In genomic region chr2:48856657-48857056, GRCh38 we compare ENCODE assay signal across 31 cellular contexts.
"Had no signal": no experiment of that assay in that cellular context is flagged by ENCODE, and none has a peak within 500 bp of the region (broad histone marks: within the 10 kb centered on the region; RNA-seq: fewer than 3 reads in every experiment).

No MANE protein-coding gene starts in this region.

- ATAC-seq: activated CD4-positive, CD25-positive, alpha-beta regulatory T cell treated with anti-CD3 and anti-CD28 coated beads, Interleukin-2, amount 50 U/mL, for 24 hours; activated CD8-positive, alpha-beta T cell treated with anti-CD3 and anti-CD28 coated beads for 36 hours; activated T-cell treated with anti-CD3 and anti-CD28 coated beads, Interleukin-2, amount 50 U/mL, for 4 hours; activated T-helper 17 cell treated with anti-CD3 and anti-CD28 coated beads, Interleukin-2, amount 50 U/mL, for 72 hours; body of pancreas; foreskin keratinocyte; gastrocnemius medialis; heart left ventricle; T-helper 17 cell had no signal

- H3K27me3 ChIP-seq: body of pancreas, colonic mucosa, foreskin keratinocyte, gastrocnemius medialis had no signal

- H3K27me3 Mint-ChIP-seq: T-helper 17 cell had no signal

- H3K9me3 ChIP-seq: body of pancreas, colonic mucosa, gastrocnemius medialis, heart left ventricle had no signal

- H3K27ac Mint-ChIP-seq: activated B cell treated with CpG ODN at 0.5 μM for 24 hours; activated CD8-positive, alpha-beta T cell treated with anti-CD3 and anti-CD28 coated beads for 36 hours; activated naive CD8-positive, alpha-beta T cell; activated T-helper 17 cell treated with anti-CD3 and anti-CD28 coated beads, Interleukin-2, amount 50 U/mL, for 72 hours; endodermal cell; T-helper 17 cell; T-helper 2 cell treated with Interferon-gamma antibody and Interleukin-4, amounts not matched to agents 5 μg/mL and 100 μg/mL, for 36 hours had no signal

- H3K36me3 Mint-ChIP-seq: activated naive CD8-positive, alpha-beta T cell had no signal

- H3K4me1 ChIP-seq: body of pancreas, colonic mucosa, gastrocnemius medialis, heart left ventricle had no signal

- H3K4me3 Mint-ChIP-seq: activated B cell treated with CpG ODN at 0.5 μM for 24 hours; activated CD8-positive, alpha-beta T cell treated with anti-CD3 and anti-CD28 coated beads for 36 hours; activated naive CD8-positive, alpha-beta T cell; activated T-cell treated with anti-CD3 and anti-CD28 coated beads, Interleukin-2, amount 50 U/mL, for 4 hours; activated T-helper 17 cell treated with anti-CD3 and anti-CD28 coated beads, Interleukin-2, amount 50 U/mL, for 72 hours; endodermal cell; T-helper 17 cell; T-helper 2 cell treated with Interferon-gamma antibody and Interleukin-4, amounts not matched to agents 5 μg/mL and 100 μg/mL, for 36 hours had no signal

- H3K9me3 Mint-ChIP-seq: activated B cell treated with CpG ODN at 0.5 μM for 24 hours; activated CD8-positive, alpha-beta T cell treated with anti-CD3 and anti-CD28 coated beads for 36 hours; endodermal cell; T-helper 2 cell treated with Interferon-gamma antibody and Interleukin-4, amounts not matched to agents 5 μg/mL and 100 μg/mL, for 36 hours had no signal

- H3K27ac ChIP-seq: body of pancreas, colonic mucosa, foreskin keratinocyte, gastrocnemius medialis, heart left ventricle, WERI-Rb-1 had no signal

- H3K36me3 ChIP-seq: colonic mucosa, gastrocnemius medialis, heart left ventricle, WERI-Rb-1 had no signal

- DNase-seq: activated B cell treated with CpG ODN at 0.5 μM for 24 hours; activated CD4-positive, alpha-beta T cell treated with anti-CD3 and anti-CD28 coated beads for 48 hours; activated CD4-positive, alpha-beta T cell treated with anti-CD3 and anti-CD28 coated beads, Interleukin-2, amount 50 U/mL, for 1 hour; activated CD4-positive, alpha-beta T cell treated with anti-CD3 and anti-CD28 coated beads, Interleukin-2, amount 50 U/mL, for 48 hours; activated CD8-positive, alpha-beta memory T cell treated with anti-CD3 and anti-CD28 coated beads for 24 hours; activated CD8-positive, alpha-beta T cell treated with anti-CD3 and anti-CD28 coated beads for 36 hours; activated effector memory CD4-positive, alpha-beta T cell treated with Interleukin-2 at 50 U/mL for 16 hours; activated gamma-delta T cell treated with Interleukin-2 at 50 U/mL for 16 hours; activated naive CD4-positive, alpha-beta T cell treated with anti-CD3 and anti-CD28 coated beads, Interleukin-2, amount 50 U/mL, for 16 hours; activated naive CD4-positive, alpha-beta T cell treated with Interleukin-2 at 50 U/mL for 16 hours; activated T-cell treated with anti-CD3 and anti-CD28 coated beads, Interleukin-2, amount 50 U/mL, for 4 hours; amniotic stem cell; aorta; body of pancreas; caudate nucleus; colonic mucosa; effector memory CD4-positive, alpha-beta T cell; endodermal cell; erythroblast; foreskin keratinocyte; gastrocnemius medialis; glutamatergic neuron; heart left ventricle; T-helper 1 cell; T-helper 17 cell; T1000; WERI-Rb-1 had no signal

- H3K4me3 ChIP-seq: body of pancreas, colonic mucosa, gastrocnemius medialis, heart left ventricle had no signal

- H3K4me1 Mint-ChIP-seq: activated B cell treated with CpG ODN at 0.5 μM for 24 hours; activated T-helper 17 cell treated with anti-CD3 and anti-CD28 coated beads, Interleukin-2, amount 50 U/mL, for 72 hours; T-helper 17 cell had no signal
